ENCODE assay signal across 8 cellular contexts in the genomic region with DNA sequence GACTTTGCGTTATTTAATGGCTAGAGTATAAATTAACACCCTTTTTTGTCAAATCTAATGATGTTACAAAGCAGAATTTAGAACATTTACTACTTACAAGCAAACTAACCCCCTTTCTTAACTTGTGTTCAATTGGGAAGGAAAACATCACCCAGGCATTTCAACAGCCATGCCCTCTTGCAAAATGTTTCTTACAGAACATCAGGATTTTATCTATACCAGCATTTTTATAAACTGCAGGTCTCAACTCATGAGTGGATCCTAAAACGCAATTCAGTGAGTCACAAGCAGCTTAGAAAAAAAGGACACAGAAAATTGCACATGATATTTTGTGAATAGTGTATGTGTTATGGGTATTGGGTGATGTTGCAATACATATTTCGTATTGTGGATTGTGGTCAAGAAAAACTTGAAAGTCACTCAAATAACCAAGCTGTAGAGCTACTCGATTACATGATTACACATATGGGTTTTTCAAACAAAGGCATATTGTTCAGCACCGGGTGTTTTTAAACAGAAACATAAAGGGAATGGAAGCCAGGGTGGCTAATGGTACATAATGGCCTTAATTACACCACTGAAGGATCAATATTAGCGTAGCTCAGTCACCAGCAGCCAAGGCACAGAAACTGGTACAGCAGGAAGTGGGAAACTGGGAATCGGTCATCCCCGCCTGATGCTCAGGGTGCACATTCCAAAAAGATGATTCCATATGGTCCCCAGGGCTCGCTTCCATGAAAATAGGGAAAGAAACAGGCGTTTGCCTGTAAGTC. TPM values are rescaled to one million over a fixed set of nuclear protein-coding genes. Genes with fewer than 3 reads are reported as not detected.
A peak's percentile ranks its signal among the peaks of the same experiment; 100 is the strongest.
DNase-seq lines count a peak whose midpoint lies in the region; ATAC-seq, FAIRE-seq and TF ChIP-seq lines count a peak whose summit lies in the region.

No MANE protein-coding gene starts in this region.

- H3K9ac ChIP-seq in keratinocyte (ENCODE audit: control insufficient read depth, extremely low read depth, insufficient read depth, low read length) = peak overlapping the region; percentile 84

- no peaks in the 10 kb centered on the region for H3K9me3 ChIP-seq in keratinocyte (ENCODE audit: control insufficient read depth, low read depth, low read length)

- H3K9me1 ChIP-seq in keratinocyte (ENCODE audit: control insufficient read depth, extremely low read depth, insufficient read depth, low read length) = no peaks in the 10 kb centered on the region

- H3K27me3 ChIP-seq in keratinocyte (ENCODE audit: control insufficient read depth, extremely low read depth, insufficient read depth, low read length) = no peaks in the 10 kb centered on the region

- peak overlapping the region; percentile 77 for H3K27ac ChIP-seq in keratinocyte (ENCODE audit: control insufficient read depth, insufficient read depth, low read length)

- peak overlapping the region; percentile 66 for H3K4me2 ChIP-seq in keratinocyte (ENCODE audit: control insufficient read depth, extremely low read depth, insufficient read depth, low read depth, low read length)

- H2AFZ ChIP-seq in keratinocyte (ENCODE audit: control insufficient read depth, low read length) = no peak overlapping the region

- H3K36me3 ChIP-seq in keratinocyte (ENCODE audit: control insufficient read depth in 2 of 2, extremely low read depth in 1 of 2, insufficient read depth in 2 of 2, low read length in 2 of 2) = peaks cover 0 to 6% of the 10 kb centered on the region in 2 experiments

- peak; percentile 44 for DNase-seq in NCI-H1092 treated with DMSO at 0.1 percent for 48 hours (lab: John Stamatoyannopoulos, UW)
- DNase-seq in NCI-H1092 (lab: John Stamatoyannopoulos, UW) = no peak
- DNase-seq in NCI-H1417 (lab: John Stamatoyannopoulos, UW) = peak in 2 of 3 experiments; percentile 78 to 95
- DNase-seq in amniotic stem cell (lab: John Stamatoyannopoulos, UW) = peak; percentile 31
- no peak for DNase-seq in keratinocyte (ENCODE audit: low read depth, low spot score)
- peak; percentile 90 for DNase-seq in stromal cell of bone marrow (ENCODE audit: low read depth)

- peaks cover 9% of the 10 kb centered on the region for H3K79me2 ChIP-seq in keratinocyte (ENCODE audit: control insufficient read depth, insufficient read depth, low read length)

- H3K4me3 ChIP-seq in keratinocyte (ENCODE audit: control insufficient read depth in 2 of 3, extremely low read depth in 1 of 3, insufficient read depth in 2 of 3, low read depth in 1 of 3, low read length in 3 of 3) = peak overlapping the region; percentile 68 to 81 (median 72)

- peak; percentile 67 for FAIRE-seq in keratinocyte (lab: Jason Lieb, UNC)

- TF ChIP-seq CTCF in keratinocyte (optimal IDR thresholded peaks at IDR 0.05 in 1 of 3, IDR thresholded peaks at IDR 0.05 in 1 of 3, conservative IDR thresholded peaks at IDR 0.05 in 1 of 3; ENCODE audit: extremely low read depth in 1 of 3, insufficient read depth in 2 of 3, low read length in 3 of 3) = no peak

- dilution Hi-C loops in keratinocyte (cut with MboI; ENCODE audit: extremely low pct_ligation_motif_present, low sequenced_read_pairs) = no loop called here

- peaks cover 32% of the 10 kb centered on the region for H3K4me1 ChIP-seq in keratinocyte (ENCODE audit: control insufficient read depth, extremely low read depth, insufficient read depth, low read length)

- no peak for ATAC-seq in activated CD4-positive, CD25-positive, alpha-beta regulatory T cell treated with anti-CD3 and anti-CD28 coated beads, Interleukin-2, amount 50 U/mL, for 24 hours
- no peak for ATAC-seq in GM21526 (IDR thresholded peaks at IDR 0.05; ENCODE audit: low FRiP score, unreplicated experiment)

- H4K20me1 ChIP-seq in keratinocyte (ENCODE audit: control insufficient read depth, extremely low read depth, insufficient read depth, low read length) = no peaks in the 10 kb centered on the region

RNA-seq across cellular contexts. Expression of a gene that starts 1.4 kb away (rescaled TPM):
- 49.4 to 70.8 TPM (median 62.3 TPM) in 3 replicates for polyA plus RNA-seq in keratinocyte
- polyA plus RNA-seq in keratinocyte (2011; ENCODE audit: low read depth) = 33.8 TPM
- polyA plus RNA-seq in keratinocyte (2011; cell fraction: cytosol; rRNA removed) = 70.0 and 96.5 TPM in 2 replicates
- 56.3 and 58.3 TPM in 2 replicates for polyA plus RNA-seq in keratinocyte (2011; cell fraction: nucleus; rRNA removed)
- 40.6 and 53.5 TPM in 2 replicates for polyA plus RNA-seq in keratinocyte (2012; ENCODE audit: low replicate concordance)
- 45.2 to 76.6 TPM (median 65.1 TPM) in 3 replicates for polyA minus RNA-seq in keratinocyte
- 67.3 TPM for polyA minus RNA-seq in keratinocyte (2011; cell fraction: cytosol; rRNA and poly(A)+ RNA removed)
- 30.0 and 44.5 TPM in 2 replicates for polyA minus RNA-seq in keratinocyte (2011; cell fraction: nucleus; rRNA and poly(A)+ RNA removed)

RNA-seq across cellular contexts. Expression of a gene that starts 56.3 kb away (rescaled TPM):
- polyA plus RNA-seq in keratinocyte = 149 to 212 TPM (median 176 TPM) in 3 replicates
- polyA plus RNA-seq in keratinocyte (2011; ENCODE audit: low read depth) = 233 TPM
- polyA plus RNA-seq in keratinocyte (2011; cell fraction: cytosol; rRNA removed) = 145 and 176 TPM in 2 replicates
- 175 and 226 TPM in 2 replicates for polyA plus RNA-seq in keratinocyte (2011; cell fraction: nucleus; rRNA removed)
- 105 and 148 TPM in 2 replicates for polyA plus RNA-seq in keratinocyte (2012; ENCODE audit: low replicate concordance)
- polyA minus RNA-seq in keratinocyte = 162 to 249 TPM (median 165 TPM) in 3 replicates
- polyA minus RNA-seq in keratinocyte (2011; cell fraction: cytosol; rRNA and poly(A)+ RNA removed) = 331 TPM
- polyA minus RNA-seq in keratinocyte (2011; cell fraction: nucleus; rRNA and poly(A)+ RNA removed) = 97.4 and 211 TPM in 2 replicates

Comparison
In these comparisons a context has a peak if more than half of its experiments do, and no peak if none do; other contexts are left out.
1. DNase-seq: peak in NCI-H1092 treated with DMSO at 0.1 percent for 48 hours (single experiment), NCI-H1417 (2 of 3), amniotic stem cell (single experiment) and stromal cell of bone marrow (single experiment); none in NCI-H1092 (single experiment) and keratinocyte (single experiment).